In genomic region chr4:185396724-185397402, GRCh38 we compare ENCODE assay signal across 1 cellular context.
TF ChIP-seq lines count a peak whose summit lies in the region.

ANKRD37 (plus strand) TSS chr4:185396841; CDS start chr4:185396924, 83 bp downstream.

TF ChIP-seq in HepG2, 621 proteins besides CTCF, POLR2A, EP300 and RAD21 (continued from another document):
- TF ChIP-seq CREB3 (CRISPR knock-in tag; IDR thresholded peaks at IDR 0.05): no peak
- peak; percentile 26; the same call in 1 of the 2 replicates for TF ChIP-seq ZNF333 (CRISPR knock-in tag; IDR thresholded peaks at IDR 0.05; ENCODE audit: borderline replicate concordance)
- TF ChIP-seq ZNF224 (CRISPR knock-in tag; IDR thresholded peaks at IDR 0.05): 0 out of 2 replicates have a peak, but pooled peaks have one; percentile 5
- TF ChIP-seq, protein P1, sequence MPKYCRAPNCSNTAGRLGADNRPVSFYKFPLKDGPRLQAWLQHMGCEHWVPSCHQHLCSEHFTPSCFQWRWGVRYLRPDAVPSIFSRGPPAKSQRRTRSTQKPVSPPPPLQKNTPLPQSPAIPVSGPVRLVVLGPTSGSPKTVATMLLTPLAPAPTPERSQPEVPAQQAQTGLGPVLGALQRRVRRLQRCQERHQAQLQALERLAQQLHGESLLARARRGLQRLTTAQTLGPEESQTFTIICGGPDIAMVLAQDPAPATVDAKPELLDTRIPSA (CRISPR knock-in tag; IDR thresholded peaks at IDR 0.05; ENCODE audit: borderline replicate concordance): no peak
- TF ChIP-seq NCOR1 (IDR thresholded peaks at IDR 0.05; ENCODE audit: borderline replicate concordance, low read length): no peak
- TF ChIP-seq MNT (IDR thresholded peaks at IDR 0.05): no peak
- TF ChIP-seq ATRX (CRISPR knock-in tag; IDR thresholded peaks at IDR 0.05; ENCODE audit: borderline replicate concordance): no peak
